Comparison of ENCODE assay signal across 9 cellular contexts in genomic region chr7:2209146-2209960, GRCh38. TPM values are rescaled to one million over a fixed set of nuclear protein-coding genes. Genes with fewer than 3 reads are reported as not detected.
DNase-seq lines count a peak whose midpoint lies in the region; ATAC-seq and TF ChIP-seq lines count a peak whose summit lies in the region.
"Had no signal": no experiment of that assay in that cellular context is flagged by ENCODE, and none has a peak within 500 bp of the region (broad histone marks: within the 10 kb centered on the region; RNA-seq: fewer than 3 reads in every experiment).

No MANE protein-coding gene starts in this region.

- H3K36me3 ChIP-seq in adipocyte (ENCODE audit: control insufficient read depth, insufficient read depth, low read length, severe bottlenecking), result peaks cover 31% of the 10 kb centered on the region
- peaks cover 0 to 74% (median 14%) of the 10 kb centered on the region in 9 donors for H3K36me3 ChIP-seq in heart right ventricle

- H3K4me1 ChIP-seq in adipocyte (ENCODE audit: control insufficient read depth, insufficient read depth, low read length), result no peaks in the 10 kb centered on the region
- H3K4me1 ChIP-seq in heart right ventricle, result peaks cover 0 to 17% (median 4%) of the 10 kb centered on the region in 9 donors

- TF ChIP-seq CTCF in AG10803 (conservative IDR thresholded peaks at IDR 0.05; ENCODE audit: low read length) (peak; percentile 87), heart right ventricle (IDR thresholded peaks at IDR 0.05) (peak; percentile 61 to 90 (median 83))

- H3K27ac ChIP-seq in heart right ventricle, result no peak overlapping the region

- intact Hi-C loops in heart right ventricle (cut with DNase I), result loop anchor here in 9 of 10 donors (1.0 to 10.0 kb wide), 13 partner anchors 105 to 632 kb away; partner anchors contain the start of gene ELFN1 (in 1 of the 9)

- DNase-seq in AG10803 (ENCODE audit: low read depth), result peak; percentile 78
- DNase-seq in RKO (ENCODE audit: low spot score), result peak; percentile 30
- DNase-seq in adipocyte (ENCODE audit: low read depth), result peak; percentile 89
- peak; percentile 75 to 78 for DNase-seq in heart right ventricle
- DNase-seq in putamen (ENCODE audit: low spot score), result peak; percentile 64

- peak overlapping the region; percentile 36 for H3K9ac ChIP-seq in adipocyte (ENCODE audit: low read length)

- H3K27me3 ChIP-seq in adipocyte (replicated peaks; ENCODE audit: control insufficient read depth, insufficient read depth, low read length), result no peaks in the 10 kb centered on the region
- H3K27me3 ChIP-seq in heart right ventricle, result no peaks in the 10 kb centered on the region

- no peak overlapping the region for H3K4me3 ChIP-seq in AG10803 (ENCODE audit: low read length)
- no peak overlapping the region for H3K4me3 ChIP-seq in adipocyte (ENCODE audit: low read length)
- H3K4me3 ChIP-seq in heart right ventricle, result no peak overlapping the region
- H3K4me3 ChIP-seq: skin epidermis had no signal

- ATAC-seq in GM18502 (IDR thresholded peaks at IDR 0.05; ENCODE audit: poor library complexity, unreplicated experiment) (peak; percentile 65), HG03280 (IDR thresholded peaks at IDR 0.05; ENCODE audit: unreplicated experiment) (peak; percentile 69), heart right ventricle (peak; percentile 54 to 80 (median 70)), HG03342 (IDR thresholded peaks at IDR 0.05; ENCODE audit: unreplicated experiment) (no peak)

- no peaks in the 10 kb centered on the region for H3K9me3 ChIP-seq in adipocyte (ENCODE audit: control insufficient read depth, low read length)
- H3K9me3 ChIP-seq in heart right ventricle, result no peaks in the 10 kb centered on the region

- 52 to 58% methylated on average over 21 of the region's 21 CpGs for WGBS in heart right ventricle, 2 donors

RNA-seq across cellular contexts. Expression of gene MAD1L1, which starts 23.4 kb away (rescaled TPM):
- 10 to 100 TPM; 13.8 to 22.4 (median 18.7) TPM for total RNA-seq in heart right ventricle
- polyA plus RNA-seq in heart right ventricle, result 10 to 100 TPM; 30.4 to 46.8 TPM

RNA-seq across cellular contexts. Expression of gene MRM2, which starts 32.7 kb away (rescaled TPM):
- total RNA-seq in heart right ventricle, result 10 to 100 TPM; 16.5 to 22.2 (median 19.6) TPM
- polyA plus RNA-seq in heart right ventricle, result 10 to 100 TPM; 14.2 to 25.0 TPM

RNA-seq across cellular contexts. Expression of gene NUDT1, which starts 32.7 kb away (rescaled TPM):
- 10 to 100 TPM in 8 of 10 donors, 1 to 10 TPM in 2; 7.7 to 15.8 (median 11.9) TPM for total RNA-seq in heart right ventricle
- 10 to 100 TPM; 16.1 to 35.8 TPM for polyA plus RNA-seq in heart right ventricle

Comparison
In these comparisons a context has a peak if more than half of its experiments do, and no peak if none do; other contexts are left out.
1. DNase-seq: peak in every context shown above with its lines; median percentile 89 in adipocyte; 78 in AG10803; 76 in heart right ventricle; 64 in putamen; 30 in RKO.